In the genomic region with DNA sequence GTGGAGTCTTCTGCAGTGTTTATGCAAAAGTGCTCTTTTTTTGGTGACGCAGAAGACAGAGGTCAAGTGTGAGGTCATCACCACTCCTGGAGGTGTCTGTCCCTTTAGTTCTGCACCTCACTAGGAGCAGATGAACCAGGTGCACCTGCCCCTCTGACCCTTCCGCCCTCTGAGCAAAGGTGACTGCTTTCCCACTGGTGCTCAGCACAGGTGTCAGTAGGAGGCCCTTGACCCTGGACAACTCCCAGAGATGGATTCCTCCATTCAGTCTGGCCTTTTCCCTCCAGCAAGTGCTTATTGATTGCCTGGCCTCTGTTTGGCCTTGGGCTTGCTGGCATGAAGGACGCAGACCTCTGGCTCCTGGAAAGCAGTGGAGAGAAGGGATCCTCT, we compare ENCODE assay signal across 18 cellular contexts. TPM values are rescaled to one million over a fixed set of nuclear protein-coding genes. Genes with fewer than 3 reads are reported as not detected.
"Had no signal": no experiment of that assay in that cellular context is flagged by ENCODE, and none has a peak within 500 bp of the region (broad histone marks: within the 10 kb centered on the region; RNA-seq: fewer than 3 reads in every experiment).

No MANE protein-coding gene starts in this region.

- H3K27ac ChIP-seq: colonic mucosa, esophagus squamous epithelium, gastroesophageal sphincter, hepatocyte, left lung, parathyroid adenoma had no signal

- ATAC-seq: gastroesophageal sphincter, left lung had no signal

- DNase-seq: colonic mucosa; dermis blood vessel endothelial cell; esophagus squamous epithelium; foreskin fibroblast; glutamatergic neuron; kidney glomerular epithelial cell; left lung; naive B cell; small intestine; stimulated activated CD4-positive, alpha-beta T cell treated with anti-CD3 and anti-CD28 coated beads, Interleukin-12 subunit alpha, Interleukin-12 subunit beta, amount 100 ng/mL, for 4 hours; stimulated activated naive CD4-positive, alpha-beta T cell treated with Interleukin-2 at 50 U/mL for 16 hours; trophoblast cell had no signal

- H3K27me3 ChIP-seq: colonic mucosa, esophagus squamous epithelium, gastroesophageal sphincter, hepatocyte, left lung had no signal

- H3K4me1 ChIP-seq: colonic mucosa, esophagus squamous epithelium, left lung, parathyroid adenoma had no signal

- H3K36me3 ChIP-seq: colonic mucosa had no signal

- H3K4me3 ChIP-seq: colonic mucosa, esophagus squamous epithelium, gastroesophageal sphincter, hepatocyte, left lung, lung had no signal

- H3K9me3 ChIP-seq: colonic mucosa, esophagus squamous epithelium, gastroesophageal sphincter, left lung had no signal

RNA-seq across cellular contexts. Expression of a gene that starts 46.6 kb away (rescaled TPM):
- total RNA-seq: colonic mucosa, dermis blood vessel endothelial cell, esophagus squamous epithelium, pulmonary artery endothelial cell, urinary bladder had no signal
